ENCODE assay signal across 17 cellular contexts in genomic region chr4:5371415-5372190, GRCh38.
DNase-seq lines count a peak whose midpoint lies in the region; ATAC-seq and TF ChIP-seq lines count a peak whose summit lies in the region.
"Had no signal": no experiment of that assay in that cellular context is flagged by ENCODE, and none has a peak within 500 bp of the region (broad histone marks: within the 10 kb centered on the region; RNA-seq: fewer than 3 reads in every experiment).

No MANE protein-coding gene starts in this region.

- no peak for ATAC-seq in activated T-helper 17 cell treated with anti-CD3 and anti-CD28 coated beads, Interleukin-2, amount 50 U/mL, for 72 hours (replicated peaks)
- no peak for ATAC-seq in GM19452 (IDR thresholded peaks at IDR 0.05; ENCODE audit: unreplicated experiment)
- ATAC-seq: CD8-positive, alpha-beta T cell; gastrocnemius medialis; lower lobe of right lung; naive thymus-derived CD4-positive, alpha-beta T cell; stimulated activated naive CD8-positive, alpha-beta T cell treated with anti-CD3 and anti-CD28 coated beads, Interleukin-15, Interleukin-2, amounts not matched to agents 100 U/mL and 50 U/mL, for 24 hours had no signal

- H3K9me3 ChIP-seq in MG63 (no peaks in the 10 kb centered on the region), skeletal muscle satellite cell (replicated peaks; ENCODE audit: low read length) (no peaks in the 10 kb centered on the region)
- H3K9me3 ChIP-seq: lower lobe of right lung had no signal

- no peak overlapping the region for H3K27ac Mint-ChIP-seq in activated T-helper 17 cell treated with anti-CD3 and anti-CD28 coated beads, Interleukin-2, amount 50 U/mL, for 72 hours
- H3K27ac Mint-ChIP-seq: activated CD4-positive, alpha-beta memory T cell treated with anti-CD3 and anti-CD28 coated beads, Interleukin-2, amount 10 ng/mL, durations not matched to agents 7 days and 5 days; CD8-positive, alpha-beta T cell; naive thymus-derived CD4-positive, alpha-beta T cell had no signal

- H3K4me2 ChIP-seq in skeletal muscle satellite cell (ENCODE audit: low read length), result no peak overlapping the region

- H3K36me3 ChIP-seq in MG63 (no peaks in the 10 kb centered on the region), brain microvascular endothelial cell (replicated peaks) (no peaks in the 10 kb centered on the region), skeletal muscle satellite cell (ENCODE audit: insufficient read depth, low read length) (no peaks in the 10 kb centered on the region)
- H3K36me3 ChIP-seq: gastrocnemius medialis, lower lobe of right lung had no signal

- peaks cover 12% of the 10 kb centered on the region for H3K9me3 Mint-ChIP-seq in activated T-helper 17 cell treated with anti-CD3 and anti-CD28 coated beads, Interleukin-2, amount 50 U/mL, for 72 hours
- H3K9me3 Mint-ChIP-seq: CD8-positive, alpha-beta T cell had no signal

- H3K4me1 ChIP-seq in skeletal muscle satellite cell (ENCODE audit: control insufficient read depth, insufficient read depth, low read length), result peaks cover 30% of the 10 kb centered on the region
- H3K4me1 ChIP-seq: gastrocnemius medialis, lower lobe of right lung had no signal

- peak overlapping the region; percentile 39 for H3K9ac ChIP-seq in skeletal muscle satellite cell (ENCODE audit: low read depth, low read length)

- peak; percentile 1 for DNase-seq in DMS 273 (lab: John Stamatoyannopoulos, UW; ENCODE audit: unreplicated experiment)
- no peak for DNase-seq in DMS 273 treated with DMSO at 0.1 percent for 48 hours (lab: John Stamatoyannopoulos, UW)
- peak; percentile 47 for DNase-seq in MG63
- peak; percentile 65 for DNase-seq in brain microvascular endothelial cell
- DNase-seq in activated T-cell treated with anti-CD3 and anti-CD28 coated beads, Interleukin-2, amount 50 U/mL, for 48 hours, result no peak
- DNase-seq: activated CD4-positive, alpha-beta memory T cell treated with anti-CD3 and anti-CD28 coated beads, Interleukin-2, amount 10 ng/mL, durations not matched to agents 7 days and 5 days; gastrocnemius medialis; lower lobe of right lung; naive thymus-derived CD4-positive, alpha-beta T cell; NCI-H2081 treated with DMSO at 0.1 percent for 48 hours; posterior cingulate gyrus; stimulated activated naive CD8-positive, alpha-beta T cell treated with anti-CD3 and anti-CD28 coated beads, Interleukin-15, Interleukin-2, amounts not matched to agents 100 U/mL and 50 U/mL, for 24 hours had no signal

- H3K27me3 ChIP-seq in MG63 (no peaks in the 10 kb centered on the region), brain microvascular endothelial cell (replicated peaks) (no peaks in the 10 kb centered on the region), skeletal muscle satellite cell (ENCODE audit: control insufficient read depth, insufficient read depth, low read length) (no peaks in the 10 kb centered on the region)
- H3K27me3 ChIP-seq: gastrocnemius medialis had no signal

- no peaks in the 10 kb centered on the region for H3K4me1 Mint-ChIP-seq in activated T-helper 17 cell treated with anti-CD3 and anti-CD28 coated beads, Interleukin-2, amount 50 U/mL, for 72 hours
- H3K4me1 Mint-ChIP-seq: activated CD4-positive, alpha-beta memory T cell treated with anti-CD3 and anti-CD28 coated beads, Interleukin-2, amount 10 ng/mL, durations not matched to agents 7 days and 5 days had no signal

- in situ Hi-C loops in brain microvascular endothelial cell (cut with HindIII; ENCODE audit: low pct_ligation_motif_present, low sequenced_read_pairs), result no loop called here

- H3K4me3 ChIP-seq in MG63, result no peak overlapping the region
- H3K4me3 ChIP-seq in brain microvascular endothelial cell (ENCODE audit: low read depth, low read length), result no peak overlapping the region
- H3K4me3 ChIP-seq in skeletal muscle satellite cell (ENCODE audit: low read length), result no peak overlapping the region
- H3K4me3 ChIP-seq: gastrocnemius medialis, lower lobe of right lung had no signal

- no peak overlapping the region for H3K4me3 Mint-ChIP-seq in activated T-helper 17 cell treated with anti-CD3 and anti-CD28 coated beads, Interleukin-2, amount 50 U/mL, for 72 hours
- H3K4me3 Mint-ChIP-seq: activated CD4-positive, alpha-beta memory T cell treated with anti-CD3 and anti-CD28 coated beads, Interleukin-2, amount 10 ng/mL, durations not matched to agents 7 days and 5 days; CD8-positive, alpha-beta T cell; naive thymus-derived CD4-positive, alpha-beta T cell had no signal

- peaks cover 7% of the 10 kb centered on the region for H3K27me3 Mint-ChIP-seq in activated T-helper 17 cell treated with anti-CD3 and anti-CD28 coated beads, Interleukin-2, amount 50 U/mL, for 72 hours
- H3K27me3 Mint-ChIP-seq: activated CD4-positive, alpha-beta memory T cell treated with anti-CD3 and anti-CD28 coated beads, Interleukin-2, amount 10 ng/mL, durations not matched to agents 7 days and 5 days had no signal

- H3K36me3 Mint-ChIP-seq in activated T-helper 17 cell treated with anti-CD3 and anti-CD28 coated beads, Interleukin-2, amount 50 U/mL, for 72 hours (ENCODE audit: low read depth), result no peaks in the 10 kb centered on the region
- H3K36me3 Mint-ChIP-seq: CD8-positive, alpha-beta T cell had no signal

- H3K27ac ChIP-seq in brain microvascular endothelial cell, result peak overlapping the region; percentile 49
- H3K27ac ChIP-seq: 22Rv1, gastrocnemius medialis, lower lobe of right lung had no signal

- no peak for TF ChIP-seq CTCF in brain microvascular endothelial cell (IDR thresholded peaks at IDR 0.05; ENCODE audit: low read depth, low read length, missing control alignments)

Comparison
In these comparisons a context has a peak if more than half of its experiments do, and no peak if none do; other contexts are left out.
1. DNase-seq: peak in DMS 273 (single experiment), MG63 (single experiment) and brain microvascular endothelial cell (single experiment); none in DMS 273 treated with DMSO at 0.1 percent for 48 hours (single experiment) and activated T-cell treated with anti-CD3 and anti-CD28 coated beads, Interleukin-2, amount 50 U/mL, for 48 hours (0 of 2).